19 cellular contexts compared by ENCODE assay signal in the genomic region with DNA sequence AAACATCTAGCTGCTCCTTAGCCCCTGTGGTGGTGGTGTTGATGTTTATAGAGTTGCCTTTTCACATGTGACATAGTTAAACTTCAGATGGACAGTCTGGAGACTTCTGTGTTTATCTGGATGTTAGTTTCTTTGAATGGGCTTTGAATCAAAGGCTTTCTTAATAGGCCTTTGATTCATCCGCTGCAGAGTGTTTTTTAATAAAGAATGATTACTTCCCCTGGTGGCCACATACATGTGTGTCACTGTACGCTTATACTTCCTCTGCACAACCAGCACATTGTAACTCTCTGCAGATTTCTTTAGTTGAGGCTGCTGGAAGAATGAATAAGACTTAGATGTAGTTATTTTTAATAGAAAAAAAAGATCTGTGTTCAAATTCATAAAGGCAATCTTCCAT.
A peak's percentile ranks its signal among the peaks of the same experiment; 100 is the strongest.
DNase-seq lines count a peak whose midpoint lies in the region; TF ChIP-seq lines count a peak whose summit lies in the region.
"Had no signal": no experiment of that assay in that cellular context is flagged by ENCODE, and none has a peak within 500 bp of the region (broad histone marks: within the 10 kb centered on the region; RNA-seq: fewer than 3 reads in every experiment).

No MANE protein-coding gene starts in this region.

- TF ChIP-seq CTCF in BE2C (IDR thresholded peaks at IDR 0.05; ENCODE audit: low read depth, low read length) (peak; percentile 24; the same call in 1 of the 2 replicates), H9 (conservative IDR thresholded peaks at IDR 0.05) (0 out of 3 replicates have a peak, but pooled peaks have one; percentile 23)

- no peak overlapping the region for H3K14ac ChIP-seq in H9 (ENCODE audit: insufficient read depth, low read length)

- H3T11ph ChIP-seq in H9 (ENCODE audit: low read length), result no peak overlapping the region

- H4K20me1 ChIP-seq in H9 (ENCODE audit: control insufficient read depth, insufficient read depth, insufficient read length), result no peaks in the 10 kb centered on the region

- no peaks in the 10 kb centered on the region for H3K23me2 ChIP-seq in H9 (ENCODE audit: insufficient read length, low read depth, low read length, poor library complexity, severe bottlenecking)

- no peak overlapping the region for H2BK12ac ChIP-seq in H9 (ENCODE audit: insufficient read length, low read depth, low read length)

- H3K79me2 ChIP-seq in H9 (ENCODE audit: insufficient read depth, low read length) (no peaks in the 10 kb centered on the region), mesendoderm (ENCODE audit: control insufficient read depth, insufficient read depth, low read length) (no peaks in the 10 kb centered on the region)

- no peak overlapping the region for H3K4me3 Mint-ChIP-seq in H9
- H3K4me3 Mint-ChIP-seq: activated naive CD4-positive, alpha-beta T cell treated with anti-CD3 and anti-CD28 coated beads, Interleukin-2, amount 50 U/mL, for 24 hours; B cell had no signal

- H3K79me1 ChIP-seq in H9 (ENCODE audit: insufficient read depth, low read depth, low read length, poor library complexity, severe bottlenecking) (no peaks in the 10 kb centered on the region), mesendoderm (ENCODE audit: low read length) (no peaks in the 10 kb centered on the region)

- H2BK5ac ChIP-seq in H9 (ENCODE audit: insufficient read length, low read length) (no peak overlapping the region), mesendoderm (ENCODE audit: low read length) (no peak overlapping the region)

- H3K4me1 ChIP-seq in BE2C (no peaks in the 10 kb centered on the region), H9 (ENCODE audit: insufficient read depth, low read length) (no peaks in the 10 kb centered on the region), mesendoderm (ENCODE audit: control insufficient read depth, low read depth, low read length) (peaks cover 6% of the 10 kb centered on the region)
- H3K4me1 ChIP-seq: gastrocnemius medialis, left lung, pancreas had no signal

- H4K5ac ChIP-seq in H9 (ENCODE audit: insufficient read length, low read depth, low read length), result no peak overlapping the region
- H4K5ac ChIP-seq in mesendoderm (ENCODE audit: low read length), result no peak overlapping the region

- H3K36me3 ChIP-seq in BE2C (no peaks in the 10 kb centered on the region), mesendoderm (ENCODE audit: control insufficient read depth, insufficient read depth, low read length) (no peaks in the 10 kb centered on the region)
- H3K36me3 ChIP-seq: gastrocnemius medialis, left lung, pancreas had no signal

- no peaks in the 10 kb centered on the region for H3K9me3 ChIP-seq in BE2C
- no peaks in the 10 kb centered on the region for H3K9me3 ChIP-seq in H9 (ENCODE audit: control insufficient read depth, low read depth, low read length)
- H3K9me3 ChIP-seq: gastrocnemius medialis, left lung, pancreas had no signal

- no peak overlapping the region for H4K91ac ChIP-seq in H9 (ENCODE audit: insufficient read length, low read depth, low read length)

- no peak overlapping the region for H4K8ac ChIP-seq in H9 (replicated peaks; ENCODE audit: insufficient read length, low read depth, low read length)
- H4K8ac ChIP-seq in mesendoderm (ENCODE audit: low read depth, low read length), result no peak overlapping the region

- no peak overlapping the region for H3K4me3 ChIP-seq in BE2C (ENCODE audit: low read depth, low read length)
- H3K4me3 ChIP-seq in mesendoderm (ENCODE audit: low read length), result no peak overlapping the region
- H3K4me3 ChIP-seq: gastrocnemius medialis, left lung, pancreas, skin epidermis had no signal

- H3K4ac ChIP-seq in H9 (ENCODE audit: low read depth, low read length) (no peak overlapping the region), mesendoderm (ENCODE audit: low read depth, low read length) (no peak overlapping the region)

- no peak overlapping the region for H3K9ac ChIP-seq in H9 (ENCODE audit: extremely low read depth, insufficient read length, low read length)
- H3K9ac ChIP-seq in mesendoderm (ENCODE audit: low read length), result no peak overlapping the region

- H3K23ac ChIP-seq in H9 (ENCODE audit: insufficient read length, low read depth, low read length) (no peak overlapping the region), mesendoderm (ENCODE audit: low read length) (no peak overlapping the region)

- no peak overlapping the region for H2AK5ac ChIP-seq in H9 (ENCODE audit: insufficient read length, low read length)
- H2AK5ac ChIP-seq in mesendoderm (ENCODE audit: low read length), result no peak overlapping the region

- H3K18ac ChIP-seq in H9 (ENCODE audit: insufficient read length, low read depth, low read length) (no peak overlapping the region), mesendoderm (ENCODE audit: low read length) (no peak overlapping the region)

- H2BK20ac ChIP-seq in H9 (ENCODE audit: low read depth, low read length, poor library complexity, severe bottlenecking), result no peak overlapping the region

- no peak overlapping the region for H2BK120ac ChIP-seq in H9 (ENCODE audit: low read depth, low read length, poor library complexity, severe bottlenecking)
- no peak overlapping the region for H2BK120ac ChIP-seq in mesendoderm (ENCODE audit: low read depth, low read length)

- H3K27me3 ChIP-seq in BE2C (no peaks in the 10 kb centered on the region), H9 (ENCODE audit: insufficient read depth, low read length) (no peaks in the 10 kb centered on the region), mesendoderm (ENCODE audit: insufficient read depth, low read length, poor library complexity) (no peaks in the 10 kb centered on the region)
- H3K27me3 ChIP-seq: gastrocnemius medialis, left lung had no signal

- H3K56ac ChIP-seq in H9 (ENCODE audit: insufficient read length, low read depth, low read length) (no peak overlapping the region), mesendoderm (ENCODE audit: low read length) (no peak overlapping the region)

- in situ Hi-C loops in SK-MEL-5 (cut with HindIII; ENCODE audit: low pct_unique_long_range_greater_than_20kb, low sequenced_read_pairs), result no loop called here

- no peaks in the 10 kb centered on the region for H3K27me3 Mint-ChIP-seq in H9 (ENCODE audit: low read depth)

- H2BK15ac ChIP-seq in H9 (ENCODE audit: low read depth, low read length) (no peak overlapping the region), mesendoderm (replicated peaks; ENCODE audit: low read depth) (no peak overlapping the region)

- DNase-seq in BE2C (no peak), H9 (no peak), SK-MEL-5 (ENCODE audit: low read depth, low spot score) (peak; percentile 80), left kidney (ENCODE audit: low read depth, low spot score) (peak; percentile 5), islet precursor cell (no peak), OCI-M2 (lab: John Stamatoyannopoulos, UW; ENCODE audit: unreplicated experiment) (no peak), mesendoderm (no peak)
- DNase-seq: DMS153; gastrocnemius medialis; KG1; left lung; NCI-H146; NCI-H510A treated with DMSO at 0.1 percent for 48 hours; pancreas; stimulated activated CD4-positive, alpha-beta T cell treated with anti-CD3 and anti-CD28 coated beads, Interleukin-4, amount 100 ng/mL, for 24 hours; substantia nigra had no signal

- H3K9me3 Mint-ChIP-seq in H9, result no peaks in the 10 kb centered on the region
- H3K9me3 Mint-ChIP-seq: activated naive CD4-positive, alpha-beta T cell treated with anti-CD3 and anti-CD28 coated beads, Interleukin-2, amount 50 U/mL, for 24 hours had no signal

- no peak overlapping the region for H3K27ac Mint-ChIP-seq in H9
- H3K27ac Mint-ChIP-seq: activated naive CD4-positive, alpha-beta T cell treated with anti-CD3 and anti-CD28 coated beads, Interleukin-2, amount 50 U/mL, for 24 hours; B cell had no signal

- H3K4me1 Mint-ChIP-seq in H9, result no peaks in the 10 kb centered on the region
- H3K4me1 Mint-ChIP-seq: activated naive CD4-positive, alpha-beta T cell treated with anti-CD3 and anti-CD28 coated beads, Interleukin-2, amount 50 U/mL, for 24 hours; B cell had no signal

- no peak overlapping the region for H3K27ac ChIP-seq in H9 (ENCODE audit: insufficient read length, low read depth, low read length)
- no peak overlapping the region for H3K27ac ChIP-seq in mesendoderm (ENCODE audit: low read depth, low read length)
- H3K27ac ChIP-seq: gastrocnemius medialis, left lung, pancreas, skin epidermis had no signal

- WGBS in H9 (ENCODE audit: extremely low coverage, insufficient read length, low lambda C conversion rate), result no CpG with 5 or more reads among the region's 2 CpGs
- WGBS in mesendoderm (ENCODE audit: extremely low coverage, insufficient coverage, low lambda C conversion rate), result no CpG with 5 or more reads among the region's 2 CpGs

- no peak overlapping the region for H3K4me2 ChIP-seq in H9 (ENCODE audit: insufficient read depth, insufficient read length, low read length)
- H3K4me2 ChIP-seq in mesendoderm (ENCODE audit: low read length), result no peak overlapping the region

- H3K36me3 Mint-ChIP-seq in H9 (ENCODE audit: insufficient read depth in 1 of 3, low read depth in 3 of 3), result no peaks in the 10 kb centered on the region
- H3K36me3 Mint-ChIP-seq: activated naive CD4-positive, alpha-beta T cell treated with anti-CD3 and anti-CD28 coated beads, Interleukin-2, amount 50 U/mL, for 24 hours had no signal

- H2AFZ ChIP-seq in H9 (ENCODE audit: low read length), result no peak overlapping the region

Comparison
In these comparisons a context has a peak if more than half of its experiments do, and no peak if none do; other contexts are left out.
1. DNase-seq: peak in SK-MEL-5 (single experiment) and left kidney (single experiment); none in BE2C (single experiment), H9 (single experiment), islet precursor cell (single experiment), OCI-M2 (single experiment) and mesendoderm (single experiment).